1 cellular context compared by ENCODE assay signal in the genomic region with DNA sequence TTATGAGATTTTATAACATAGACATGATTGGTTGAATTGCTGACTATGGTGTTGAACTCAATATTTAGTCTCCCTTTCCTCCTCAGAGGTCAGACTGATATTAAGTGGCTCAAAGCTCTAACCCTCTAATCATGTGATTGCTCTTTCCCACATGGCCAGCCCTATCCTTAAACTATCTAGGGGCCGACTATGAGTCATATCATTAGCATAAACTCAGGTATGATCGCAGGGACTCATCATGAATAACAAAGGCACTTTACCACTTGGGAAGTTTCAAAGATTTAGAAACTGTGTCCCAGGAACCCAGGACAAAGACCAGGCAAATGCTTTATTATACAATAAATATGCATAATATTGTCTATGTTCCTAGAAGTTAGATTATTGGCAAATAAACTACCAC.
TF ChIP-seq lines count a peak whose summit lies in the region.

No MANE protein-coding gene starts in this region.

TF ChIP-seq in GM23338, 12 proteins besides CTCF, POLR2A, EP300 and RAD21 (continued from another document):
- TF ChIP-seq, protein P1, sequence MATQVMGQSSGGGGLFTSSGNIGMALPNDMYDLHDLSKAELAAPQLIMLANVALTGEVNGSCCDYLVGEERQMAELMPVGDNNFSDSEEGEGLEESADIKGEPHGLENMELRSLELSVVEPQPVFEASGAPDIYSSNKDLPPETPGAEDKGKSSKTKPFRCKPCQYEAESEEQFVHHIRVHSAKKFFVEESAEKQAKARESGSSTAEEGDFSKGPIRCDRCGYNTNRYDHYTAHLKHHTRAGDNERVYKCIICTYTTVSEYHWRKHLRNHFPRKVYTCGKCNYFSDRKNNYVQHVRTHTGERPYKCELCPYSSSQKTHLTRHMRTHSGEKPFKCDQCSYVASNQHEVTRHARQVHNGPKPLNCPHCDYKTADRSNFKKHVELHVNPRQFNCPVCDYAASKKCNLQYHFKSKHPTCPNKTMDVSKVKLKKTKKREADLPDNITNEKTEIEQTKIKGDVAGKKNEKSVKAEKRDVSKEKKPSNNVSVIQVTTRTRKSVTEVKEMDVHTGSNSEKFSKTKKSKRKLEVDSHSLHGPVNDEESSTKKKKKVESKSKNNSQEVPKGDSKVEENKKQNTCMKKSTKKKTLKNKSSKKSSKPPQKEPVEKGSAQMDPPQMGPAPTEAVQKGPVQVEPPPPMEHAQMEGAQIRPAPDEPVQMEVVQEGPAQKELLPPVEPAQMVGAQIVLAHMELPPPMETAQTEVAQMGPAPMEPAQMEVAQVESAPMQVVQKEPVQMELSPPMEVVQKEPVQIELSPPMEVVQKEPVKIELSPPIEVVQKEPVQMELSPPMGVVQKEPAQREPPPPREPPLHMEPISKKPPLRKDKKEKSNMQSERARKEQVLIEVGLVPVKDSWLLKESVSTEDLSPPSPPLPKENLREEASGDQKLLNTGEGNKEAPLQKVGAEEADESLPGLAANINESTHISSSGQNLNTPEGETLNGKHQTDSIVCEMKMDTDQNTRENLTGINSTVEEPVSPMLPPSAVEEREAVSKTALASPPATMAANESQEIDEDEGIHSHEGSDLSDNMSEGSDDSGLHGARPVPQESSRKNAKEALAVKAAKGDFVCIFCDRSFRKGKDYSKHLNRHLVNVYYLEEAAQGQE (IDR thresholded peaks at IDR 0.05; ENCODE audit: unreplicated experiment) = no peak
- TF ChIP-seq EZH2phosphoT487 (IDR thresholded peaks at IDR 0.05; ENCODE audit: unreplicated experiment) = no peak
- no peak for TF ChIP-seq NANOG (IDR thresholded peaks at IDR 0.05; ENCODE audit: borderline replicate concordance)
- no peak for TF ChIP-seq JUNB (IDR thresholded peaks at IDR 0.05; ENCODE audit: unreplicated experiment)
- TF ChIP-seq, protein P2, sequence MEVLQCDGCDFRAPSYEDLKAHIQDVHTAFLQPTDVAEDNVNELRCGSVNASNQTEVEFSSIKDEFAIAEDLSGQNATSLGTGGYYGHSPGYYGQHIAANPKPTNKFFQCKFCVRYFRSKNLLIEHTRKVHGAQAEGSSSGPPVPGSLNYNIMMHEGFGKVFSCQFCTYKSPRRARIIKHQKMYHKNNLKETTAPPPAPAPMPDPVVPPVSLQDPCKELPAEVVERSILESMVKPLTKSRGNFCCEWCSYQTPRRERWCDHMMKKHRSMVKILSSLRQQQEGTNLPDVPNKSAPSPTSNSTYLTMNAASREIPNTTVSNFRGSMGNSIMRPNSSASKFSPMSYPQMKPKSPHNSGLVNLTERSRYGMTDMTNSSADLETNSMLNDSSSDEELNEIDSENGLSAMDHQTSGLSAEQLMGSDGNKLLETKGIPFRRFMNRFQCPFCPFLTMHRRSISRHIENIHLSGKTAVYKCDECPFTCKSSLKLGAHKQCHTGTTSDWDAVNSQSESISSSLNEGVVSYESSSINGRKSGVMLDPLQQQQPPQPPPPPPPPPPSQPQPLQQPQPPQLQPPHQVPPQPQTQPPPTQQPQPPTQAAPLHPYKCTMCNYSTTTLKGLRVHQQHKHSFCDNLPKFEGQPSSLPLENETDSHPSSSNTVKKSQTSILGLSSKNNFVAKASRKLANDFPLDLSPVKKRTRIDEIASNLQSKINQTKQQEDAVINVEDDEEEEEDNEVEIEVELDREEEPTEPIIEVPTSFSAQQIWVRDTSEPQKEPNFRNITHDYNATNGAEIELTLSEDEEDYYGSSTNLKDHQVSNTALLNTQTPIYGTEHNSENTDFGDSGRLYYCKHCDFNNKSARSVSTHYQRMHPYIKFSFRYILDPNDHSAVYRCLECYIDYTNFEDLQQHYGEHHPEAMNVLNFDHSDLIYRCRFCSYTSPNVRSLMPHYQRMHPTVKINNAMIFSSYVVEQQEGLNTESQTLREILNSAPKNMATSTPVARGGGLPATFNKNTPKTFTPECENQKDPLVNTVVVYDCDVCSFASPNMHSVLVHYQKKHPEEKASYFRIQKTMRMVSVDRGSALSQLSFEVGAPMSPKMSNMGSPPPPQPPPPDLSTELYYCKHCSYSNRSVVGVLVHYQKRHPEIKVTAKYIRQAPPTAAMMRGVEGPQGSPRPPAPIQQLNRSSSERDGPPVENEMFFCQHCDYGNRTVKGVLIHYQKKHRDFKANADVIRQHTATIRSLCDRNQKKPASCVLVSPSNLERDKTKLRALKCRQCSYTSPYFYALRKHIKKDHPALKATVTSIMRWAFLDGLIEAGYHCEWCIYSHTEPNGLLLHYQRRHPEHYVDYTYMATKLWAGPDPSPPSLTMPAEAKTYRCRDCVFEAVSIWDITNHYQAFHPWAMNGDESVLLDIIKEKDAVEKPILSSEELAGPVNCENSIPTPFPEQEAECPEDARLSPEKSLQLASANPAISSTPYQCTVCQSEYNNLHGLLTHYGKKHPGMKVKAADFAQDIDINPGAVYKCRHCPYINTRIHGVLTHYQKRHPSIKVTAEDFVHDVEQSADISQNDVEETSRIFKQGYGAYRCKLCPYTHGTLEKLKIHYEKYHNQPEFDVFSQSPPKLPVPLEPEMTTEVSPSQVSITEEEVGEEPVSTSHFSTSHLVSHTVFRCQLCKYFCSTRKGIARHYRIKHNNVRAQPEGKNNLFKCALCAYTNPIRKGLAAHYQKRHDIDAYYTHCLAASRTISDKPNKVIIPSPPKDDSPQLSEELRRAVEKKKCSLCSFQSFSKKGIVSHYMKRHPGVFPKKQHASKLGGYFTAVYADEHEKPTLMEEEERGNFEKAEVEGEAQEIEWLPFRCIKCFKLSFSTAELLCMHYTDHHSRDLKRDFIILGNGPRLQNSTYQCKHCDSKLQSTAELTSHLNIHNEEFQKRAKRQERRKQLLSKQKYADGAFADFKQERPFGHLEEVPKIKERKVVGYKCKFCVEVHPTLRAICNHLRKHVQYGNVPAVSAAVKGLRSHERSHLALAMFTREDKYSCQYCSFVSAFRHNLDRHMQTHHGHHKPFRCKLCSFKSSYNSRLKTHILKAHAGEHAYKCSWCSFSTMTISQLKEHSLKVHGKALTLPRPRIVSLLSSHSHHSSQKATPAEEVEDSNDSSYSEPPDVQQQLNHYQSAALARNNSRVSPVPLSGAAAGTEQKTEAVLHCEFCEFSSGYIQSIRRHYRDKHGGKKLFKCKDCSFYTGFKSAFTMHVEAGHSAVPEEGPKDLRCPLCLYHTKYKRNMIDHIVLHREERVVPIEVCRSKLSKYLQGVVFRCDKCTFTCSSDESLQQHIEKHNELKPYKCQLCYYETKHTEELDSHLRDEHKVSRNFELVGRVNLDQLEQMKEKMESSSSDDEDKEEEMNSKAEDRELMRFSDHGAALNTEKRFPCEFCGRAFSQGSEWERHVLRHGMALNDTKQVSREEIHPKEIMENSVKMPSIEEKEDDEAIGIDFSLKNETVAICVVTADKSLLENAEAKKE (CRISPR knock-in tag; IDR thresholded peaks at IDR 0.05) = no peak
- TF ChIP-seq POLR2AphosphoS5 (IDR thresholded peaks at IDR 0.05; ENCODE audit: low read depth) = no peak
- TF ChIP-seq ZNF114 (CRISPR knock-in tag; IDR thresholded peaks at IDR 0.05) = no peak
- TF ChIP-seq, protein P3, sequence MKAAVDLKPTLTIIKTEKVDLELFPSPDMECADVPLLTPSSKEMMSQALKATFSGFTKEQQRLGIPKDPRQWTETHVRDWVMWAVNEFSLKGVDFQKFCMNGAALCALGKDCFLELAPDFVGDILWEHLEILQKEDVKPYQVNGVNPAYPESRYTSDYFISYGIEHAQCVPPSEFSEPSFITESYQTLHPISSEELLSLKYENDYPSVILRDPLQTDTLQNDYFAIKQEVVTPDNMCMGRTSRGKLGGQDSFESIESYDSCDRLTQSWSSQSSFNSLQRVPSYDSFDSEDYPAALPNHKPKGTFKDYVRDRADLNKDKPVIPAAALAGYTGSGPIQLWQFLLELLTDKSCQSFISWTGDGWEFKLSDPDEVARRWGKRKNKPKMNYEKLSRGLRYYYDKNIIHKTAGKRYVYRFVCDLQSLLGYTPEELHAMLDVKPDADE (IDR thresholded peaks at IDR 0.05) = no peak
- no peak for TF ChIP-seq CREB1 (CRISPR knock-in tag; IDR thresholded peaks at IDR 0.05; ENCODE audit: low read depth)
